In the genomic region with DNA sequence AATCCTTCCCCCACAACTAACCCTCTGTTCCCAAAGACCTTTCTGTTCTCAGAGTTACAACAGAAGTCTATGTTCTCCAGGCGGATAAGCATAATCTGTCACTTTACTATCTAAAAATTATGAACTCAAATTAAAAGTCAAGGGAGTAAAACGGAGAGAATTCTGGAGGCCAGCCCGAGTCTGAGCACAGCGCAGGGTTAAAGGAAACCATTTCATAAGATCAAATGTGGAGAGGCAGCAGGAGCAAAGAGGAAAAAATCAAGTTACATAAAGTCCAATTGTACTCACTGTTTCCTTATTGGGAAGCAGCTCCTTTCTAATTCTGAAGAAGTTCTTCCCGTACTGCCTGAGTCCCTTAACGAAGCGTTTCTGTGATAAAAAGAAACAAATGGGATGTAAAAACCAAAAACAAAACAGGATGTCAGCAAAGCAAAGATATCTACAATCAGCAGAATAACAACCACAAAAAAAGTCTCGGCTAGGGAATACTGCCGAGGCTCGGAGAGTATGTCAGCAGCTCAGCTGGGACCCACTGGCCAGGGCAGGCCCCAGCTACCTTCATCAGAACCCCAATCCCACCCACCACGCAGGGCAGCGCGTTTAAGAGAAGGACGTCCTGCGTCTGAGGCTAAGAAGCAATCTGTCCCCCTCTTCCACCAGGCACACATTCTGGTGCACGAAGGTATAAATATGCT, we compare ENCODE assay signal across 9 cellular contexts.
A peak's percentile ranks its signal among the peaks of the same experiment; 100 is the strongest.
DNase-seq lines count a peak whose midpoint lies in the region; ATAC-seq and TF ChIP-seq lines count a peak whose summit lies in the region.
"Had no signal": no experiment of that assay in that cellular context is flagged by ENCODE, and none has a peak within 500 bp of the region (broad histone marks: within the 10 kb centered on the region; RNA-seq: fewer than 3 reads in every experiment).

No MANE protein-coding gene starts in this region.

- TF ChIP-seq CTCF in GM06990 (IDR thresholded peaks at IDR 0.05; ENCODE audit: insufficient read depth, low read length, poor library complexity, severe bottlenecking), result no peak
- TF ChIP-seq CTCF in esophagus squamous epithelium (IDR thresholded peaks at IDR 0.05), result no peak

- no peaks in the 10 kb centered on the region for H3K27me3 ChIP-seq in GM06990 (replicated peaks; ENCODE audit: control insufficient read depth, insufficient read depth, low read length)
- H3K27me3 ChIP-seq in esophagus squamous epithelium, result no peaks in the 10 kb centered on the region
- H3K27me3 ChIP-seq in neuron (ENCODE audit: insufficient read depth, low read length), result no peaks in the 10 kb centered on the region

- ATAC-seq in HG03457 (IDR thresholded peaks at IDR 0.05; ENCODE audit: unreplicated experiment) (no peak), HG02870 (IDR thresholded peaks at IDR 0.05; ENCODE audit: unreplicated experiment) (no peak)

- TF ChIP-seq POLR2A in Raji (IDR thresholded peaks at IDR 0.05; ENCODE audit: insufficient read depth, low read depth, low read length) (0 out of 2 replicates have a peak, but pooled peaks have one; percentile 9), esophagus squamous epithelium (IDR thresholded peaks at IDR 0.05) (peak in 2 of 4 donors; percentile 9 to 17)

- intact Hi-C loops in esophagus squamous epithelium (cut with DNase I), result no loop called here

- WGBS in esophagus squamous epithelium, 2 donors, result 1 to 2% methylated on average over 15 to 16 of the region's 16 CpGs

- H3K27ac ChIP-seq in esophagus squamous epithelium, result peak overlapping the region; percentile 98 to 100 (median 100)
- H3K27ac ChIP-seq: KMS-11 had no signal

- H3K4me1 ChIP-seq in esophagus squamous epithelium (peaks cover 35 to 77% (median 46%) of the 10 kb centered on the region in 3 donors), neuron (ENCODE audit: insufficient read depth, low read length) (peaks cover 42% of the 10 kb centered on the region)

- DNase-seq in GM06990 (ENCODE audit: extremely low read depth, insufficient read length) (no peak), esophagus squamous epithelium (lab: John Stamatoyannopoulos, UW) (no peak), NCI-H524 treated with DMSO at 0.1 percent for 48 hours (lab: John Stamatoyannopoulos, UW) (no peak), NK-92 (lab: John Stamatoyannopoulos, UW; ENCODE audit: unreplicated experiment) (no peak)

- peaks cover 1% of the 10 kb centered on the region for H3K36me3 ChIP-seq in GM06990 (ENCODE audit: control insufficient read depth, insufficient read depth, low read length)
- H3K36me3 ChIP-seq in esophagus squamous epithelium, result peaks cover 0 to 32% (median 3%) of the 10 kb centered on the region in 3 donors
- H3K36me3 ChIP-seq in neuron (ENCODE audit: insufficient read depth, low read length), result peaks cover 22% of the 10 kb centered on the region

- H3K9me3 ChIP-seq in esophagus squamous epithelium, result no peaks in the 10 kb centered on the region
- H3K9me3 ChIP-seq in neuron (ENCODE audit: low read length), result no peaks in the 10 kb centered on the region

- no peak overlapping the region for H2AFZ ChIP-seq in neuron (ENCODE audit: low read depth, low read length)

- H3K4me3 ChIP-seq in GM06990 (replicated peaks; ENCODE audit: low read depth, low read length) (peak overlapping the region; percentile 85), esophagus squamous epithelium (peak overlapping the region; percentile 83 to 96 (median 92)), neuron (ENCODE audit: low read length) (peak overlapping the region; percentile 64)
